In the genomic region with DNA sequence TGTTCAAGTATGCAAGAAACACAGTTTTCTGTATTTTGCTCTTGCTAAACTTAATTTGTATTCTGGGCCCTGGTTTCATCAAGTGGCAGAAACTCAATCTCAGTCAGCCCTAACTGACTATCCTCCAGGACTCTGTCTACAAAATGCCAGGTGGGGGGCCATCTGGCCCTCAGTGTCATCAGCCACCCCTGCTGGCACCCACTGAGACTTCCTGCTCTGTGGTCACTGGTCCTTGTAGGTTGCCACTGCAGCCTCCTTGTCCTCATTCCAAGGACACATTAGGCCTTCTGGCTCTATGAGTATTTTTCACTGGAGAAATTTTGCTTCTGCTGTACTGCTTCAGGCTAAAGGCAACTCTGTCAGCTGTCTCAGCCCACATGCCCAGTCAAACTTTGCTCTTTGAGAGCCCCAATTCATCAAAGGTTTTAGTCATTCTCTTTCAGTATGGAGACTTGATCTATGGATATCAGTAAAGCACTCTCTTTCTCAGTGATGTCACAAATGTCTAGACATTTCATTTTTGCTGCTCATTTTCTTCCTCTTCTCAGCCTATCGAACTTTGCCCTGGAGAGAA, we compare ENCODE assay signal across 1 cellular context.
TF ChIP-seq lines count a peak whose summit lies in the region.

No MANE protein-coding gene starts in this region.

TF ChIP-seq in GM12878, 131 proteins besides CTCF, POLR2A, EP300 and RAD21 (continued from another document):
- TF ChIP-seq, protein P1, sequence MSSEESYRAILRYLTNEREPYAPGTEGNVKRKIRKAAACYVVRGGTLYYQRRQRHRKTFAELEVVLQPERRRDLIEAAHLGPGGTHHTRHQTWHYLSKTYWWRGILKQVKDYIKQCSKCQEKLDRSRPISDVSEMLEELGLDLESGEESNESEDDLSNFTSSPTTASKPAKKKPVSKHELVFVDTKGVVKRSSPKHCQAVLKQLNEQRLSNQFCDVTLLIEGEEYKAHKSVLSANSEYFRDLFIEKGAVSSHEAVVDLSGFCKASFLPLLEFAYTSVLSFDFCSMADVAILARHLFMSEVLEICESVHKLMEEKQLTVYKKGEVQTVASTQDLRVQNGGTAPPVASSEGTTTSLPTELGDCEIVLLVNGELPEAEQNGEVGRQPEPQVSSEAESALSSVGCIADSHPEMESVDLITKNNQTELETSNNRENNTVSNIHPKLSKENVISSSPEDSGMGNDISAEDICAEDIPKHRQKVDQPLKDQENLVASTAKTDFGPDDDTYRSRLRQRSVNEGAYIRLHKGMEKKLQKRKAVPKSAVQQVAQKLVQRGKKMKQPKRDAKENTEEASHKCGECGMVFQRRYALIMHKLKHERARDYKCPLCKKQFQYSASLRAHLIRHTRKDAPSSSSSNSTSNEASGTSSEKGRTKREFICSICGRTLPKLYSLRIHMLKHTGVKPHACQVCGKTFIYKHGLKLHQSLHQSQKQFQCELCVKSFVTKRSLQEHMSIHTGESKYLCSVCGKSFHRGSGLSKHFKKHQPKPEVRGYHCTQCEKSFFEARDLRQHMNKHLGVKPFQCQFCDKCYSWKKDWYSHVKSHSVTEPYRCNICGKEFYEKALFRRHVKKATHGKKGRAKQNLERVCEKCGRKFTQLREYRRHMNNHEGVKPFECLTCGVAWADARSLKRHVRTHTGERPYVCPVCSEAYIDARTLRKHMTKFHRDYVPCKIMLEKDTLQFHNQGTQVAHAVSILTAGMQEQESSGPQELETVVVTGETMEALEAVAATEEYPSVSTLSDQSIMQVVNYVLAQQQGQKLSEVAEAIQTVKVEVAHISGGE (CRISPR knock-in tag; IDR thresholded peaks at IDR 0.05), result no peak
